ENCODE assay signal across 8 cellular contexts in genomic region chr17:69581061-69581955, GRCh38.
DNase-seq lines count a peak whose midpoint lies in the region; ATAC-seq, FAIRE-seq and TF ChIP-seq lines count a peak whose summit lies in the region.

No MANE protein-coding gene starts in this region.

- H4K8ac ChIP-seq in H1 (ENCODE audit: extremely low read depth, insufficient read depth, low read length) (no peak overlapping the region), trophoblast cell (ENCODE audit: low read depth, low read length) (no peak overlapping the region)

- H3K4me1 ChIP-seq in H1 (replicated peaks in 1 of 4; ENCODE audit: control insufficient read depth in 3 of 4, insufficient read depth in 4 of 4, low read length in 3 of 4) (no peaks in the 10 kb centered on the region), transverse colon (no peaks in the 10 kb centered on the region), trophoblast cell (ENCODE audit: control insufficient read depth in 1 of 2, insufficient read depth in 2 of 2, low read length in 2 of 2) (no peaks in the 10 kb centered on the region)

- 93% methylated on average over 18 of the region's 18 CpGs; no CpG with 5 or more reads in 1 of the 2 experiments for WGBS in H1 (ENCODE audit: extremely low coverage in 1 of 2, insufficient coverage in 1 of 2, insufficient read length in 1 of 2, insufficient replicate concordance in 2 of 2, low coverage in 1 of 2, low lambda C conversion rate in 2 of 2, missing lambda C conversion rate in 1 of 2), 2 experiments
- WGBS in transverse colon (ENCODE audit: low coverage in 1 of 2), 2 donors = 53 to 72% methylated on average over 9 to 18 of the region's 18 CpGs
- no CpG with 5 or more reads among the region's 18 CpGs for WGBS in trophoblast cell (ENCODE audit: extremely low coverage, insufficient coverage, insufficient read length)

- no peak overlapping the region for H3K4ac ChIP-seq in H1 (replicated peaks; ENCODE audit: insufficient read length, low read depth, low read length)
- no peak overlapping the region for H3K4ac ChIP-seq in trophoblast cell (ENCODE audit: low read depth, low read length)

- H2BK5ac ChIP-seq in H1 (ENCODE audit: low read depth, low read length) = no peak overlapping the region
- H2BK5ac ChIP-seq in trophoblast cell (ENCODE audit: low read depth, low read length, poor library complexity) = no peak overlapping the region

- no peak for TF ChIP-seq EP300 in H1 (IDR thresholded peaks at IDR 0.05; ENCODE audit: borderline replicate concordance in 1 of 2, low read depth in 2 of 2, low read length in 2 of 2)
- TF ChIP-seq EP300 in transverse colon (IDR thresholded peaks at IDR 0.05; ENCODE audit: low read depth) = no peak

- TF ChIP-seq CTCF in GM12865 (IDR thresholded peaks at IDR 0.05; ENCODE audit: insufficient read depth, low read depth, low read length, missing control alignments) (no peak), H1 (IDR thresholded peaks at IDR 0.05; ENCODE audit: control extremely low read depth in 1 of 3, insufficient read depth in 1 of 3, low read depth in 1 of 3, low read length in 3 of 3) (no peak), transverse colon (IDR thresholded peaks at IDR 0.05) (no peak)

- DNase-seq in GM12865 (ENCODE audit: low read depth) (peak; percentile 80), H1 (ENCODE audit: low read depth in 1 of 2, low spot score in 2 of 2) (no peak), NCI-H1436 treated with DMSO at 0.1 percent for 48 hours (lab: John Stamatoyannopoulos, UW) (no peak), NCI-H2107 (lab: John Stamatoyannopoulos, UW) (no peak), transverse colon (no peak), trophoblast cell (no peak)

- no peak overlapping the region for H4K5ac ChIP-seq in H1 (ENCODE audit: insufficient read length, low read depth, low read length)

- H2AK5ac ChIP-seq in H1 (ENCODE audit: low read depth, low read length) = no peak overlapping the region
- H2AK5ac ChIP-seq in trophoblast cell (ENCODE audit: low read length) = no peak overlapping the region

- no peak overlapping the region for H3K27ac ChIP-seq in H1 (ENCODE audit: low read depth, low read length)
- no peak overlapping the region for H3K27ac ChIP-seq in transverse colon
- no peak overlapping the region for H3K27ac ChIP-seq in trophoblast cell (ENCODE audit: low read depth, low read length)

- H3K23ac ChIP-seq in H1 (ENCODE audit: insufficient read length) = no peak overlapping the region
- no peak overlapping the region for H3K23ac ChIP-seq in trophoblast cell (ENCODE audit: low read length)

- H4K20me1 ChIP-seq in H1 (replicated peaks in 1 of 2; ENCODE audit: control insufficient read depth in 1 of 2, insufficient read depth in 2 of 2, low read length in 2 of 2) = no peaks in the 10 kb centered on the region

- H3K27me3 ChIP-seq in H1 (replicated peaks in 1 of 4; ENCODE audit: control insufficient read depth in 3 of 4, extremely low read depth in 1 of 4, insufficient read depth in 3 of 4, low read length in 3 of 4) (no peaks in the 10 kb centered on the region), transverse colon (peaks cover 19% of the 10 kb centered on the region), trophoblast cell (ENCODE audit: insufficient read depth, low read length) (no peaks in the 10 kb centered on the region)

- H3K14ac ChIP-seq in H1 (ENCODE audit: insufficient read length) (no peak overlapping the region), trophoblast cell (ENCODE audit: low read length) (no peak overlapping the region)

- H3K23me2 ChIP-seq in H1 (ENCODE audit: low read depth, low read length) = no peaks in the 10 kb centered on the region

- no peak overlapping the region for H4K91ac ChIP-seq in H1 (replicated peaks; ENCODE audit: insufficient read length, low read length)
- no peak overlapping the region for H4K91ac ChIP-seq in trophoblast cell (ENCODE audit: low read depth, low read length)

- H3K4me2 ChIP-seq in H1 (ENCODE audit: insufficient read depth in 1 of 2, low read depth in 2 of 2, low read length in 2 of 2) (no peak overlapping the region), trophoblast cell (ENCODE audit: low read length) (no peak overlapping the region)

- H3K9ac ChIP-seq in H1 (replicated peaks in 1 of 4; ENCODE audit: extremely low read depth in 1 of 4, low read depth in 3 of 4, low read length in 3 of 4) (no peak overlapping the region), trophoblast cell (ENCODE audit: low read length) (no peak overlapping the region)

- no peak overlapping the region for H2BK15ac ChIP-seq in H1 (ENCODE audit: low read length)

- H2BK120ac ChIP-seq in H1 (replicated peaks; ENCODE audit: low read depth, low read length) (no peak overlapping the region), trophoblast cell (ENCODE audit: insufficient read depth, low read length, poor library complexity) (no peak overlapping the region)

- no peak overlapping the region for H3K56ac ChIP-seq in H1 (replicated peaks; ENCODE audit: insufficient read length, low read depth, low read length)

- POLR2A ChIA-PET in H1 (lab: Charles Lee; ENCODE audit: partially characterized antibody) = no interaction called here

- H2AFZ ChIP-seq in H1 (ENCODE audit: low read length) (peak overlapping the region; percentile 80), trophoblast cell (ENCODE audit: insufficient read depth, low read length, poor library complexity) (no peak overlapping the region)

- intact Hi-C loops in transverse colon (cut with DNase I; ENCODE audit: low total_unique reads) = no loop called here

- H3K79me2 ChIP-seq in H1 (ENCODE audit: control insufficient read depth in 1 of 2, insufficient read depth in 2 of 2, low read length in 2 of 2) (no peaks in the 10 kb centered on the region), trophoblast cell (ENCODE audit: control insufficient read depth, insufficient read depth, low read length, poor library complexity) (no peaks in the 10 kb centered on the region)

- peak; percentile 75 for ATAC-seq in GM21390 (IDR thresholded peaks at IDR 0.05; ENCODE audit: unreplicated experiment)
- peak; percentile 56 for ATAC-seq in HG03575 (IDR thresholded peaks at IDR 0.05; ENCODE audit: extremely low read depth, insufficient number of reproducible peaks, low FRiP score, unreplicated experiment)

- H3K18ac ChIP-seq in H1 (ENCODE audit: extremely low read depth, low read length) = no peak overlapping the region
- no peak overlapping the region for H3K18ac ChIP-seq in trophoblast cell (ENCODE audit: low read length)

- FAIRE-seq in H1 (lab: Jason Lieb, UNC) = no peak

- in situ Hi-C loops in transverse colon (cut with MboI; ENCODE audit: low pct_ligation_motif_present in 1 of 4, low pct_unique_long_range_greater_than_20kb in 1 of 4, low sequenced_read_pairs in 3 of 4) = loop anchor here in 2 of 4 donors (25.0 kb wide), 1 partner anchor 581 kb away; the partner anchor contains the start of gene KCNJ2 (in 2 of the 2)

- CTCF ChIA-PET in H1 (lab: Charles Lee; ENCODE audit: partially characterized antibody) = interaction anchor here (4.4 kb wide), 1 partner anchor 28 kb away, joined by 21 read pairs; no protein-coding TSS in a partner anchor

- H3K9me3 ChIP-seq in H1 (ENCODE audit: insufficient read depth in 2 of 2, low read depth in 1 of 2, low read length in 1 of 2) (no peaks in the 10 kb centered on the region), transverse colon (no peaks in the 10 kb centered on the region), trophoblast cell (ENCODE audit: insufficient read depth, low read depth, low read length) (no peaks in the 10 kb centered on the region)

- H3K4me3 ChIP-seq in GM12865 (ENCODE audit: low read depth, low read length) (peak overlapping the region; percentile 50), H1 (ENCODE audit: extremely low read depth in 1 of 4, insufficient read depth in 2 of 4, low read depth in 3 of 4, low read length in 4 of 4) (no peak overlapping the region), transverse colon (no peak overlapping the region), trophoblast cell (ENCODE audit: low read depth, low read length) (no peak overlapping the region)

- H3K79me1 ChIP-seq in H1 (ENCODE audit: low read depth, low read length) = no peaks in the 10 kb centered on the region
- H3K79me1 ChIP-seq in trophoblast cell (ENCODE audit: low read length) = no peaks in the 10 kb centered on the region

- H2BK12ac ChIP-seq in H1 (ENCODE audit: low read depth, low read length) (no peak overlapping the region), trophoblast cell (ENCODE audit: low read length) (no peak overlapping the region)

- no peak overlapping the region for H4K12ac ChIP-seq in trophoblast cell (ENCODE audit: low read depth, low read length)

- TF ChIP-seq RAD21 in H1 (IDR thresholded peaks at IDR 0.05 in 1 of 2, conservative IDR thresholded peaks at IDR 0.05 in 1 of 2; ENCODE audit: low read depth in 2 of 2, low read length in 2 of 2) = no peak

- no peak overlapping the region for H2BK20ac ChIP-seq in H1 (ENCODE audit: low read length)

- no peak for TF ChIP-seq POLR2A in H1 (IDR thresholded peaks at IDR 0.05; ENCODE audit: control extremely low read depth in 1 of 2, low read depth in 2 of 2, low read length in 2 of 2)
- no peak for TF ChIP-seq POLR2A in transverse colon (IDR thresholded peaks at IDR 0.05)

- H3K36me3 ChIP-seq in H1 (ENCODE audit: control insufficient read depth in 2 of 4, insufficient read depth in 4 of 4, low read length in 3 of 4) = no peaks in the 10 kb centered on the region
- no peaks in the 10 kb centered on the region for H3K36me3 ChIP-seq in transverse colon
- no peaks in the 10 kb centered on the region for H3K36me3 ChIP-seq in trophoblast cell (ENCODE audit: control insufficient read depth in 1 of 2, insufficient read depth in 2 of 2, low read length in 2 of 2)

TF ChIP-seq in H1, 55 proteins besides CTCF, POLR2A, EP300 and RAD21:
- TF ChIP-seq SIRT6 (IDR thresholded peaks at IDR 0.05; ENCODE audit: low read length) (no peak), NANOG (IDR thresholded peaks at IDR 0.05; ENCODE audit: insufficient read depth, low read depth, low read length, poor library complexity, severe bottlenecking) (no peak), KDM4A (IDR thresholded peaks at IDR 0.05; ENCODE audit: low read depth, low read length, severe bottlenecking) (no peak), MAFK (IDR thresholded peaks at IDR 0.05; ENCODE audit: low read depth, low read length) (no peak), GABPA (IDR thresholded peaks at IDR 0.05; ENCODE audit: borderline replicate concordance, insufficient read depth, low read length) (no peak), POU5F1 (IDR thresholded peaks at IDR 0.05; ENCODE audit: low read depth, low read length) (no peak), RBBP5 (IDR thresholded peaks at IDR 0.05; ENCODE audit: borderline replicate concordance, low read depth, low read length) (no peak)
